8 cellular contexts compared by ENCODE assay signal in genomic region chrX:47637546-47638195, GRCh38. TPM values are rescaled to one million over a fixed set of nuclear protein-coding genes. Genes with fewer than 3 reads are reported as not detected.
A peak's percentile ranks its signal among the peaks of the same experiment; 100 is the strongest.
DNase-seq lines count a peak whose midpoint lies in the region; ATAC-seq and TF ChIP-seq lines count a peak whose summit lies in the region.

No MANE protein-coding gene starts in this region.

- peaks cover 14 to 28% of the 10 kb centered on the region in 2 experiments for H3K36me3 ChIP-seq in SK-N-SH (replicated peaks in 1 of 2; ENCODE audit: control insufficient read depth in 1 of 2, insufficient read depth in 2 of 2, low read length in 1 of 2)

- WGBS in SK-N-SH (ENCODE audit: low lambda C conversion rate), result 67% methylated on average over 17 of the region's 31 CpGs

- H3K4me2 ChIP-seq in SK-N-SH, result no peak overlapping the region

- no peaks in the 10 kb centered on the region for H3K79me2 ChIP-seq in SK-N-SH (ENCODE audit: insufficient read depth)

- POLR2A ChIA-PET in SK-N-SH (lab: Yijun Ruan, JAX), result no interaction called here

- no peak overlapping the region for H3K9ac ChIP-seq in SK-N-SH

- CTCF ChIA-PET in SK-N-SH (lab: Yijun Ruan, JAX), result no interaction called here

- H3F3A ChIP-seq in SK-N-SH (replicated peaks; ENCODE audit: insufficient read depth), result no peaks in the 10 kb centered on the region

- DNase-seq in SK-N-SH, result no peak
- DNase-seq in ecto neural progenitor cell (ENCODE audit: low spot score), result peak; percentile 79
- peak; percentile 37 for DNase-seq in pons (ENCODE audit: low spot score)
- no peak for DNase-seq in activated gamma-delta T cell (lab: John Stamatoyannopoulos, UW)
- no peak for DNase-seq in SIG-M5 (lab: John Stamatoyannopoulos, UW)
- DNase-seq in NCI-H146 treated with DMSO at 0.1 percent for 48 hours (lab: John Stamatoyannopoulos, UW; ENCODE audit: unreplicated experiment), result no peak

- TF ChIP-seq CTCF in SK-N-SH (IDR thresholded peaks at IDR 0.05), result no peak

- no peak for TF ChIP-seq EP300 in SK-N-SH (IDR thresholded peaks at IDR 0.05; ENCODE audit: borderline replicate concordance in 1 of 2, low read depth in 1 of 2, low read length in 1 of 2)

- H3K4me1 ChIP-seq in SK-N-SH (ENCODE audit: control insufficient read depth in 1 of 2, insufficient read depth in 2 of 2, low read depth in 1 of 2, low read length in 1 of 2), result no peaks in the 10 kb centered on the region

- H3K9me3 ChIP-seq in SK-N-SH, result no peaks in the 10 kb centered on the region

- H3K9me2 ChIP-seq in SK-N-SH, result no peaks in the 10 kb centered on the region

- ATAC-seq in GM19395 (IDR thresholded peaks at IDR 0.05; ENCODE audit: unreplicated experiment), result peak; percentile 70
- ATAC-seq in HG02938 (IDR thresholded peaks at IDR 0.05; ENCODE audit: unreplicated experiment), result no peak

- no peak for TF ChIP-seq RAD21 in SK-N-SH (IDR thresholded peaks at IDR 0.05; ENCODE audit: low read length)

- H3K27me3 ChIP-seq in SK-N-SH (ENCODE audit: insufficient read depth), result no peaks in the 10 kb centered on the region; the same call in 1 of the 2 replicates

- H3K4me3 ChIP-seq in SK-N-SH (ENCODE audit: low read depth in 2 of 2, low read length in 1 of 2), result peak overlapping the region in 1 of 2 experiments; percentile 15; a peak in 1 of 4 replicates

- H2AFZ ChIP-seq in SK-N-SH (ENCODE audit: low read depth), result no peak overlapping the region

- no peak overlapping the region for H3K27ac ChIP-seq in SK-N-SH (ENCODE audit: low read depth in 2 of 2, low read length in 1 of 2)

- H4K20me1 ChIP-seq in SK-N-SH (ENCODE audit: insufficient read depth), result no peaks in the 10 kb centered on the region

TF ChIP-seq in SK-N-SH, 30 proteins besides CTCF, POLR2A, EP300 and RAD21:
- TF ChIP-seq PBX3 (IDR thresholded peaks at IDR 0.05) (peak; percentile 71), USF2 (IDR thresholded peaks at IDR 0.05; ENCODE audit: borderline replicate concordance, low read depth, low read length) (no peak)

RNA-seq across cellular contexts. Expression of gene CFP, which starts 7.9 kb away (rescaled TPM):
- polyA plus RNA-seq in SK-N-SH (2012; rRNA removed), result 0.03 and 0.19 TPM in 2 replicates
- 0.01 and 0.03 TPM in 2 replicates for polyA plus RNA-seq in SK-N-SH (2012; cell fraction: cytosol; rRNA removed)
- 0.89 and 1.1 TPM in 2 replicates for polyA plus RNA-seq in SK-N-SH (2012; cell fraction: nucleus; rRNA removed)

RNA-seq across cellular contexts. Expression of gene ELK1, which starts 12.7 kb away (rescaled TPM):
- 14.6 and 17.0 TPM in 2 replicates for polyA plus RNA-seq in SK-N-SH (2012; rRNA removed)
- 9.2 and 13.9 TPM in 2 replicates for polyA plus RNA-seq in SK-N-SH (2012; cell fraction: cytosol; rRNA removed)
- polyA plus RNA-seq in SK-N-SH (2012; cell fraction: nucleus; rRNA removed), result 9.0 and 9.3 TPM in 2 replicates

RNA-seq across cellular contexts. Expression of gene SYN1, which starts 18.0 kb away (rescaled TPM):
- 0.02 and 0.08 TPM in 2 replicates for polyA plus RNA-seq in SK-N-SH (2012; rRNA removed)
- 0.10 and 0.14 TPM in 2 replicates for polyA plus RNA-seq in SK-N-SH (2012; cell fraction: cytosol; rRNA removed)
- polyA plus RNA-seq in SK-N-SH (2012; cell fraction: nucleus; rRNA removed), result 0.05 and 0.12 TPM in 2 replicates

RNA-seq across cellular contexts. Expression of gene UXT, which starts 21.3 kb away (rescaled TPM):
- polyA plus RNA-seq in SK-N-SH (2012; rRNA removed), result 169 and 205 TPM in 2 replicates
- 201 and 204 TPM in 2 replicates for polyA plus RNA-seq in SK-N-SH (2012; cell fraction: cytosol; rRNA removed)
- 85.0 and 91.8 TPM in 2 replicates for polyA plus RNA-seq in SK-N-SH (2012; cell fraction: nucleus; rRNA removed)

RNA-seq across cellular contexts. Expression of gene TIMP1, which starts 55.4 kb away (rescaled TPM):
- polyA plus RNA-seq in SK-N-SH (2012; rRNA removed), result 261 and 323 TPM in 2 replicates
- 144 and 197 TPM in 2 replicates for polyA plus RNA-seq in SK-N-SH (2012; cell fraction: cytosol; rRNA removed)
- polyA plus RNA-seq in SK-N-SH (2012; cell fraction: nucleus; rRNA removed), result 122 and 175 TPM in 2 replicates

Comparison
In these comparisons a context has a peak if more than half of its experiments do, and no peak if none do; other contexts are left out.
1. DNase-seq: peak in ecto neural progenitor cell (single experiment) and pons (single experiment); none in SK-N-SH (single experiment), activated gamma-delta T cell (single experiment), SIG-M5 (single experiment) and NCI-H146 treated with DMSO at 0.1 percent for 48 hours (single experiment).